ENCODE assay signal across 9 cellular contexts in the genomic region with DNA sequence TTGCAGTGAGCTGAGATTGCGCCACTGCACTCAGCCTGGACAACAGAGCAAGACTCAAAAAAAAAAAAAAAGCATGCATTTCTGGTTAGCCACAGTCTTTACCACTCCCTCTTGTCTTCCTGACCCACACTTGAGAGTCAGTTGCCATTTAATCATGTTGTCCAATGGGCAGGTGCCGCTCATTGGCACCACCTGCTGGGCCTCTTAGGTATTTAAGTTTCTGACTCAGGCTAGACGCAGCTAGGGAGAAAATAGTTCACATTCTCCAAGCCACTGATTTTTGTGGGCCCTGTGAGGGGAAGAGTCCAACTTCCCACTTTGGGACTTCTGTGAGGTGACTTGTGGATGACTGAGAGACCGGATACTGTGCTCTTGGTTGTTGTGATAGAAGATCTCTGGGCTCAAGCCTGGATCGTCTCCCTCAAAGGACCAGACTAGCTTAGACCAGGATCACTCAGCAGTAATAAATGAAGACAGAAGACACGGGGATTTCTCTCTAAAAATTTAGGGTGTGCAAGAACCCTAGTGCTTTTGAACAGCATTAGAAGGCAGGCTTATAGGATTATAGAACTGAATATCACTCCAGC. TPM values are rescaled to one million over a fixed set of nuclear protein-coding genes. Genes with fewer than 3 reads are reported as not detected.
A peak's percentile ranks its signal among the peaks of the same experiment; 100 is the strongest.
DNase-seq lines count a peak whose midpoint lies in the region; ATAC-seq, FAIRE-seq and TF ChIP-seq lines count a peak whose summit lies in the region.
"Had no signal": no experiment of that assay in that cellular context is flagged by ENCODE, and none has a peak within 500 bp of the region (broad histone marks: within the 10 kb centered on the region; RNA-seq: fewer than 3 reads in every experiment).

No MANE protein-coding gene starts in this region.

- no peak overlapping the region for H4K91ac ChIP-seq in H9 (ENCODE audit: insufficient read length, low read depth, low read length)

- H3K4me1 Mint-ChIP-seq in H9: peaks cover 0 to 4% of the 10 kb centered on the region in 2 experiments; a peak in 1 of 4 replicates
- H3K4me1 Mint-ChIP-seq: central memory CD8-positive, alpha-beta T cell had no signal

- peak in 2 of 3 experiments; percentile 9 to 10 for DNase-seq in activated CD8-positive, alpha-beta memory T cell treated with anti-CD3 and anti-CD28 coated beads for 48 hours (ENCODE audit: low read depth in 2 of 3, low spot score in 2 of 3)
- no peak for DNase-seq in activated CD8-positive, alpha-beta memory T cell treated with anti-CD3 and anti-CD28 coated beads for 24 hours
- peak; percentile 55 for DNase-seq in H9
- peak; percentile 20 for DNase-seq in OCI-LY7 (ENCODE audit: low spot score)
- DNase-seq in dermis blood vessel endothelial cell: peak; percentile 49
- peak; percentile 51 for DNase-seq in stimulated activated CD4-positive, alpha-beta T cell treated with anti-CD3 and anti-CD28 coated beads, Interleukin-15, amount 100 ng/mL, for 24 hours
- DNase-seq in HTR-8/SVneo (ENCODE audit: insufficient read length, low spot score): no peak

- H3K79me1 ChIP-seq in H9 (ENCODE audit: insufficient read depth, low read depth, low read length, poor library complexity, severe bottlenecking): no peaks in the 10 kb centered on the region

- H4K8ac ChIP-seq in H9 (replicated peaks; ENCODE audit: insufficient read length, low read depth, low read length): no peak overlapping the region

- H4K20me1 ChIP-seq in H9 (ENCODE audit: control insufficient read depth, insufficient read depth, insufficient read length) (no peaks in the 10 kb centered on the region), OCI-LY7 (ENCODE audit: insufficient read depth, low read length) (no peaks in the 10 kb centered on the region)

- no peaks in the 10 kb centered on the region for H3K23me2 ChIP-seq in H9 (ENCODE audit: insufficient read length, low read depth, low read length, poor library complexity, severe bottlenecking)

- no peak overlapping the region for H3K56ac ChIP-seq in H9 (ENCODE audit: insufficient read length, low read depth, low read length)

- H2BK12ac ChIP-seq in H9 (ENCODE audit: insufficient read length, low read depth, low read length): no peak overlapping the region

- no peak overlapping the region for H2BK20ac ChIP-seq in H9 (ENCODE audit: low read depth, low read length, poor library complexity, severe bottlenecking)

- intact Hi-C loops in OCI-LY7 (cut with micrococcal nuclease; ENCODE audit: unreplicated experiment): no loop called here

- no peak overlapping the region for H3K4me3 ChIP-seq in OCI-LY7 (ENCODE audit: low read depth, low read length, poor library complexity, severe bottlenecking)

- H3K27me3 ChIP-seq in H9 (ENCODE audit: insufficient read depth, low read length): no peaks in the 10 kb centered on the region

- H3K27ac ChIP-seq in H9 (ENCODE audit: insufficient read length, low read depth, low read length) (no peak overlapping the region), OCI-LY7 (ENCODE audit: low read depth, low read length, poor library complexity, severe bottlenecking) (no peak overlapping the region)

- peaks cover 2% of the 10 kb centered on the region; the same call in 1 of the 2 replicates for H3K27me3 Mint-ChIP-seq in H9 (ENCODE audit: low read depth)

- H3K4me2 ChIP-seq in H9 (ENCODE audit: insufficient read depth, insufficient read length, low read length) (no peak overlapping the region), OCI-LY7 (ENCODE audit: low read length) (no peak overlapping the region)

- WGBS in H9 (ENCODE audit: extremely low coverage, insufficient read length, low lambda C conversion rate): no CpG with 5 or more reads among the region's 6 CpGs

- H3K9me2 ChIP-seq in OCI-LY7 (ENCODE audit: insufficient read depth, low read length): no peaks in the 10 kb centered on the region

- ATAC-seq in GM21786 (IDR thresholded peaks at IDR 0.05; ENCODE audit: unreplicated experiment): no peak

- peaks cover 3 to 8% (median 3%) of the 10 kb centered on the region in 3 experiments; a peak in 5 of 7 replicates for H3K36me3 Mint-ChIP-seq in H9 (ENCODE audit: insufficient read depth in 1 of 3, low read depth in 3 of 3)

- no peak overlapping the region for H3K9ac ChIP-seq in H9 (ENCODE audit: extremely low read depth, insufficient read length, low read length)

- no peak overlapping the region for H3K18ac ChIP-seq in H9 (ENCODE audit: insufficient read length, low read depth, low read length)

- CTCF ChIA-PET in OCI-LY7 (lab: Charles Lee; ENCODE audit: unreplicated experiment): no interaction called here

- peak; percentile 76 for TF ChIP-seq CTCF in H9 (conservative IDR thresholded peaks at IDR 0.05)
- TF ChIP-seq CTCF in OCI-LY7 (conservative IDR thresholded peaks at IDR 0.05; ENCODE audit: low read length): peak; percentile 75

- POLR2A ChIA-PET in OCI-LY7 (lab: Charles Lee): no interaction called here

- H3K79me2 ChIP-seq in H9 (ENCODE audit: insufficient read depth, low read length) (no peaks in the 10 kb centered on the region), OCI-LY7 (ENCODE audit: insufficient read depth, low read depth, low read length) (no peaks in the 10 kb centered on the region)

- H3K4me3 Mint-ChIP-seq in H9: no peak overlapping the region
- H3K4me3 Mint-ChIP-seq: central memory CD8-positive, alpha-beta T cell had no signal

- H2AFZ ChIP-seq in H9 (ENCODE audit: low read length) (no peak overlapping the region), OCI-LY7 (ENCODE audit: low read length) (no peak overlapping the region)

- no peak overlapping the region for H3K27ac Mint-ChIP-seq in H9

- no TSS peak for BruUV-seq in OCI-LY7 (replicated peaks; lab: Mats Ljungman, UMichigan)

- no peak overlapping the region for H2BK15ac ChIP-seq in H9 (ENCODE audit: low read depth, low read length)

- no peak overlapping the region for H3K4ac ChIP-seq in H9 (ENCODE audit: low read depth, low read length)

- H2BK120ac ChIP-seq in H9 (ENCODE audit: low read depth, low read length, poor library complexity, severe bottlenecking): no peak overlapping the region

- peaks cover 11 to 13% of the 10 kb centered on the region in 2 experiments; a peak in 4 of 5 replicates for H3K9me3 Mint-ChIP-seq in H9
- H3K9me3 Mint-ChIP-seq: central memory CD8-positive, alpha-beta T cell had no signal

- H3K23ac ChIP-seq in H9 (ENCODE audit: insufficient read length, low read depth, low read length): no peak overlapping the region

- H3K36me3 ChIP-seq in OCI-LY7 (ENCODE audit: insufficient read depth, low read length): no peaks in the 10 kb centered on the region

- H3K9me3 ChIP-seq in H9 (ENCODE audit: control insufficient read depth, low read depth, low read length): no peaks in the 10 kb centered on the region
- peaks cover 13% of the 10 kb centered on the region; the same call in 1 of the 2 replicates for H3K9me3 ChIP-seq in OCI-LY7 (ENCODE audit: low read length)

- H3K14ac ChIP-seq in H9 (ENCODE audit: insufficient read depth, low read length): no peak overlapping the region

- H2AK5ac ChIP-seq in H9 (ENCODE audit: insufficient read length, low read length): no peak overlapping the region

- FAIRE-seq in HTR-8/SVneo (lab: Jason Lieb, UNC): no peak

- no peak overlapping the region for H4K5ac ChIP-seq in H9 (ENCODE audit: insufficient read length, low read depth, low read length)

- no peak overlapping the region for H2BK5ac ChIP-seq in H9 (ENCODE audit: insufficient read length, low read length)

- no peak overlapping the region for H3T11ph ChIP-seq in H9 (ENCODE audit: low read length)

- H3K4me1 ChIP-seq in H9 (ENCODE audit: insufficient read depth, low read length) (no peaks in the 10 kb centered on the region), OCI-LY7 (ENCODE audit: insufficient read depth, low read length, poor library complexity, severe bottlenecking) (no peaks in the 10 kb centered on the region)

RNA-seq across cellular contexts. Expression of gene SORCS3, which starts 26.8 kb away (rescaled TPM):
- total RNA-seq in H9 (2021) (0.04 and 0.18 TPM in 2 replicates), OCI-LY7 (2022) (not detected in 2 replicates), dermis blood vessel endothelial cell (under 0.01 TPM in 1 of 2 replicates, not detected in the other)
- total RNA-seq in OCI-LY7 (2014; rRNA removed; shearing (Covaris generic)): not detected in 2 replicates

Comparison
In these comparisons a context has a peak if more than half of its experiments do, and no peak if none do; other contexts are left out.
1. DNase-seq: peak in activated CD8-positive, alpha-beta memory T cell treated with anti-CD3 and anti-CD28 coated beads for 48 hours (2 of 3), H9 (single experiment), OCI-LY7 (single experiment), dermis blood vessel endothelial cell (single experiment) and stimulated activated CD4-positive, alpha-beta T cell treated with anti-CD3 and anti-CD28 coated beads, Interleukin-15, amount 100 ng/mL, for 24 hours (single experiment); none in activated CD8-positive, alpha-beta memory T cell treated with anti-CD3 and anti-CD28 coated beads for 24 hours (single experiment) and HTR-8/SVneo (single experiment).